ENCODE assay signal across 9 cellular contexts in the genomic region with DNA sequence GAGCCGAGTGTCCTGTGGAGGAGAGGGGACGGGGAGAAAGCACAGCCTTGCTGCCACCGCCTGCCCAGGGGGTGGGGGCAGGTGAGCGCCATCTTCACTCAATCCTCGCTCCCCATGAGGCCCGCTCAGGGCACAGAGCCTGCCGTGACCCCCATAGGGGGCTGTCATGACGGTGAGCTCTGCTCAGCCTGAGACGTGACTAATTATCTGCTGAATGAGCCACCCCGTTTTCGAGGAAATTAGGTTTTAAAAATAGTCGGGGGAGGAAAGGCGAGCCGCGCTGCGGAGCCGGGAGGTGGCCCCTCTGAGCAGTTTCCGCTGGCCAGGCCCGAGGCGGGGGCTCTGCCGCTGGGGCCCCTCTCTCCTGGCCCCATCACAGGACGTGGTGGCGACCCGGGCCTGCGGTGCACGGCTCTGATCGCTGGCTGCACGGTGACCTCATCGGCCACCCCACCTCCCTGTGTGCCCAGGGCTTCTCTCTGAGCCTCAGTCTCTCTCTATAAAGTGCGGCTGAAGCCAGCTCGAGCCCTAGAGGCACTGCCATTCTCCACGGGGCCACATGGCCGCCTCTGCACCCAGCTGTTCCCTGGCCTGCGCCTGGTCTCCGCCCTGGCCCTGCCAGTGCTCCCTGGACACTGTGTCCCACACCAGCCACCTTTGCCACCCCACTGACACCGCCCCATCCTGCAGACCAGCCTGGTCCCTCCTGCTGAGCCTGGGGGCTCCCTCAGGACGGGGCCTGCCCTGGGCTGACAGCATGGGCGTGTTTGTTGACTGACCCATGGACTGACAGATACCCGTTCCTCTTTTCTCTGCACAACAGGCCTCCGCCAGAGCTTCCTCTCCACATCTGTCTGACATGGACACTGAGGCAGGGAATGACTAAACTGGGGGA. TPM values are rescaled to one million over a fixed set of nuclear protein-coding genes. Genes with fewer than 3 reads are reported as not detected.
DNase-seq lines count a peak whose midpoint lies in the region; ATAC-seq, FAIRE-seq and TF ChIP-seq lines count a peak whose summit lies in the region.
"Had no signal": no experiment of that assay in that cellular context is flagged by ENCODE, and none has a peak within 500 bp of the region (broad histone marks: within the 10 kb centered on the region; RNA-seq: fewer than 3 reads in every experiment).

No MANE protein-coding gene starts in this region.

- H3K9me3 ChIP-seq in liver (ENCODE audit: control insufficient read depth in 4 of 4, low read length in 3 of 4): no peaks in the 10 kb centered on the region
- no peaks in the 10 kb centered on the region for H3K9me3 ChIP-seq in HepG2 (ENCODE audit: low read length)
- no peaks in the 10 kb centered on the region for H3K9me3 ChIP-seq in neural cell (ENCODE audit: low read length)

- no peaks in the 10 kb centered on the region for H3K27me3 ChIP-seq in liver (ENCODE audit: control insufficient read depth in 4 of 4, insufficient read depth in 4 of 4, low read length in 3 of 4)
- H3K27me3 ChIP-seq in HepG2 (ENCODE audit: control insufficient read depth in 1 of 2, insufficient read depth in 2 of 2, low read length in 2 of 2): no peaks in the 10 kb centered on the region
- H3K27me3 ChIP-seq in neural cell (ENCODE audit: insufficient read depth, low read depth, low read length): no peaks in the 10 kb centered on the region

- POLR2A ChIA-PET in HepG2 (lab: Yijun Ruan, JAX): interaction anchor here (0.6 kb wide), 1 partner anchor 43 kb away, joined by 3 read pairs; no protein-coding TSS in a partner anchor

- TF ChIP-seq EP300 in HepG2 (IDR thresholded peaks at IDR 0.05; ENCODE audit: low read depth in 2 of 2, low read length in 2 of 2): no peak
- TF ChIP-seq EP300 in HepG2 (CRISPR knock-in tag; IDR thresholded peaks at IDR 0.05; ENCODE audit: borderline replicate concordance): no peak
- TF ChIP-seq EP300 in neural cell (conservative IDR thresholded peaks at IDR 0.05; ENCODE audit: poor library complexity, severe bottlenecking): no peak

- 69% methylated on average over 40 of the region's 40 CpGs for WGBS in liver
- WGBS in HepG2 (ENCODE audit: low lambda C conversion rate): 88% methylated on average over 34 of the region's 40 CpGs

- H3K4me1 Mint-ChIP-seq in chondrocyte (ENCODE audit: low read depth): peaks cover 51% of the 10 kb centered on the region

- peak overlapping the region; percentile 54 to 69 for H3K27ac ChIP-seq in liver (ENCODE audit: low read depth in 1 of 2, low read length in 2 of 2)
- no peak overlapping the region for H3K27ac ChIP-seq in HepG2 (ENCODE audit: extremely low read length, insufficient read depth, low read length)
- peak overlapping the region; percentile 20 for H3K27ac ChIP-seq in neural cell (ENCODE audit: low read length)

- intact Hi-C loops in HepG2 (cut with micrococcal nuclease; ENCODE audit: unreplicated experiment) (no loop called here), left colon (cut with DNase I, micrococcal nuclease) (no loop called here)

- H4K20me1 ChIP-seq in HepG2 (ENCODE audit: insufficient read depth, low read length): no peaks in the 10 kb centered on the region
- no peaks in the 10 kb centered on the region for H4K20me1 ChIP-seq in neural cell (ENCODE audit: insufficient read depth)

- in situ Hi-C loops in HepG2 (cut with HindIII; ENCODE audit: extremely low pct_ligation_motif_present, low pct_unique_long_range_greater_than_20kb): no loop called here

- H3K36me3 Mint-ChIP-seq in chondrocyte (ENCODE audit: low read depth): no peaks in the 10 kb centered on the region

- no peak for TF ChIP-seq POLR2A in HepG2 (IDR thresholded peaks at IDR 0.05; ENCODE audit: insufficient read depth in 1 of 2, low read depth in 2 of 2, low read length in 2 of 2)

- H3K27ac Mint-ChIP-seq in chondrocyte (ENCODE audit: unreplicated experiment): peak overlapping the region; percentile 98

- TF ChIP-seq RAD21 in liver (IDR thresholded peaks at IDR 0.05): no peak
- no peak for TF ChIP-seq RAD21 in HepG2 (CRISPR knock-in tag; IDR thresholded peaks at IDR 0.05)
- TF ChIP-seq RAD21 in neural cell (conservative IDR thresholded peaks at IDR 0.05): no peak

- CTCF ChIA-PET in HepG2 (lab: Yijun Ruan, JAX; ENCODE audit: low intra/inter-chr PET ratio, low total read pairs): no interaction called here

- no peak for FAIRE-seq in HepG2 (lab: Jason Lieb, UNC)

- no peaks in the 10 kb centered on the region for H3K9me3 Mint-ChIP-seq in chondrocyte (ENCODE audit: low read depth)

- no TSS peak for BruUV-seq in HepG2 (replicated peaks; lab: Mats Ljungman, UMichigan)

- H3K4me3 ChIP-seq in liver (ENCODE audit: low read depth in 1 of 3, low read length in 3 of 3) (no peak overlapping the region), HepG2 (replicated peaks in 1 of 3; ENCODE audit: insufficient read depth in 1 of 3, low read depth in 2 of 3, low read length in 3 of 3) (no peak overlapping the region), neural cell (ENCODE audit: low read length) (peak overlapping the region; percentile 37)

- peak overlapping the region; percentile 66 for H3K4me3 Mint-ChIP-seq in chondrocyte (ENCODE audit: unreplicated experiment)

- H3F3A ChIP-seq in neural cell (ENCODE audit: insufficient read depth, low read length, poor library complexity, severe bottlenecking): no peaks in the 10 kb centered on the region

- TF ChIP-seq CTCF in liver (IDR thresholded peaks at IDR 0.05; ENCODE audit: low read depth, low read length, missing input control): no peak
- TF ChIP-seq CTCF in HepG2 (CRISPR knock-in tag; IDR thresholded peaks at IDR 0.05): no peak
- peak; percentile 68 for TF ChIP-seq CTCF in chondrocyte (IDR thresholded peaks at IDR 0.05)
- no peak for TF ChIP-seq CTCF in neural cell (IDR thresholded peaks at IDR 0.05; ENCODE audit: poor library complexity, severe bottlenecking)

- H3K4me1 ChIP-seq in liver (ENCODE audit: control insufficient read depth in 4 of 4, insufficient read depth in 4 of 4, low read length in 3 of 4) (no peaks in the 10 kb centered on the region), HepG2 (ENCODE audit: insufficient read depth, low read length) (peaks cover 21% of the 10 kb centered on the region)

- no peaks in the 10 kb centered on the region for H3K27me3 Mint-ChIP-seq in chondrocyte (ENCODE audit: low read depth)

- H3K36me3 ChIP-seq in liver (ENCODE audit: control insufficient read depth in 4 of 4, insufficient read depth in 3 of 4, low read depth in 1 of 4, low read length in 3 of 4) (peaks cover 0 to 2% (median 0%) of the 10 kb centered on the region in 4 donors), HepG2 (replicated peaks in 1 of 2; ENCODE audit: control insufficient read depth in 1 of 2, insufficient read depth in 2 of 2, low read length in 2 of 2) (no peaks in the 10 kb centered on the region; a peak in 2 of 5 replicates), neural cell (ENCODE audit: insufficient read depth, low read length) (no peaks in the 10 kb centered on the region)

- no peak overlapping the region for H2AFZ ChIP-seq in HepG2 (ENCODE audit: low read length)
- H2AFZ ChIP-seq in neural cell (ENCODE audit: low read depth, low read length): no peak overlapping the region

- H3K4me2 ChIP-seq in HepG2 (ENCODE audit: low read depth, low read length): no peak overlapping the region
- H3K4me2 ChIP-seq in neural cell (ENCODE audit: low read length): no peak overlapping the region

- no peak for DNase-seq in HepG2 (ENCODE audit: low spot score)
- no peak for DNase-seq in chondrocyte (ENCODE audit: low spot score)
- DNase-seq in amygdala (lab: John Stamatoyannopoulos, UW): no peak
- DNase-seq in left colon: no peak
- no peak for DNase-seq in putamen (ENCODE audit: low spot score)

- ATAC-seq in HepG2 (no peak), left colon (no peak), GM21825 (IDR thresholded peaks at IDR 0.05; ENCODE audit: unreplicated experiment) (no peak)

- H3K9ac ChIP-seq in liver (ENCODE audit: low read depth in 1 of 2, low read length in 2 of 2) (no peak overlapping the region), HepG2 (ENCODE audit: insufficient read depth, low read depth, low read length) (no peak overlapping the region), neural cell (ENCODE audit: low read length) (peak overlapping the region; percentile 42)

- H3K79me2 ChIP-seq in HepG2 (ENCODE audit: insufficient read depth, low read length) (no peaks in the 10 kb centered on the region), neural cell (replicated peaks; ENCODE audit: insufficient read depth, low read length) (peaks cover 4% of the 10 kb centered on the region)

- H3K9me2 ChIP-seq in neural cell (ENCODE audit: insufficient read depth, low read length): no peaks in the 10 kb centered on the region

RNA-seq across cellular contexts. Expression of gene PIP5K1C, which starts 28.3 kb away (rescaled TPM):
- total RNA-seq in liver: 1 to 10 TPM; 6.7 to 7.4 TPM
- 1 to 10 TPM; 1.8 to 5.4 TPM for polyA plus RNA-seq in liver
- 4.3 and 5.2 TPM in 2 replicates for total RNA-seq in HepG2 (2016; rRNA removed; fragmentation: Illumina TruSeq; extraction: Trizol)
- 7.1 TPM in 2 replicates for total RNA-seq in HepG2 (2016; cell fraction: cytosol; rRNA removed; fragmentation: Illumina TruSeq; extraction: Trizol; ENCODE audit: low read depth)
- total RNA-seq in HepG2 (2016; cell fraction: insoluble cytoplasmic fraction; rRNA removed; fragmentation: Illumina TruSeq; extraction: Trizol): 3.5 and 4.4 TPM in 2 replicates
- total RNA-seq in HepG2 (2016; cell fraction: membrane; rRNA removed; fragmentation: Illumina TruSeq; extraction: Trizol): 6.2 and 6.4 TPM in 2 replicates
- 3.7 and 4.3 TPM in 2 replicates for total RNA-seq in HepG2 (2016; cell fraction: nucleus; rRNA removed; fragmentation: Illumina TruSeq; extraction: Trizol)
- 3.6 and 4.8 TPM in 2 replicates for polyA plus RNA-seq in HepG2 (2011; rRNA removed)
- polyA plus RNA-seq in HepG2 (2011; cell fraction: cytosol; rRNA removed): 1.9 and 2.3 TPM in 2 replicates
- polyA plus RNA-seq in HepG2 (2011; cell fraction: nucleus; rRNA removed): 11.5 and 14.0 TPM in 2 replicates
- polyA plus RNA-seq in HepG2 (2012): 6.4 and 8.6 TPM in 2 replicates
- polyA plus RNA-seq in HepG2 (2016; cell fraction: cytosol; fragmentation: Illumina TruSeq; extraction: Trizol; ENCODE audit: low read depth): 0.99 and 1.0 TPM in 2 replicates
- 6.8 and 10.5 TPM in 2 replicates for polyA plus RNA-seq in HepG2 (2016; cell fraction: insoluble cytoplasmic fraction; fragmentation: Illumina TruSeq; extraction: Trizol; ENCODE audit: low read depth)
- 4.0 and 4.6 TPM in 2 replicates for polyA plus RNA-seq in HepG2 (2016; cell fraction: membrane; fragmentation: Illumina TruSeq; extraction: Trizol; ENCODE audit: low read depth)
- 16.9 and 17.1 TPM in 2 replicates for polyA plus RNA-seq in HepG2 (2016; cell fraction: nucleus; fragmentation: Illumina TruSeq; extraction: Trizol; ENCODE audit: insufficient read depth, low read depth)
- polyA minus RNA-seq in HepG2 (2011; rRNA and poly(A)+ RNA removed; ENCODE audit: low replicate concordance): 21.9 and 27.3 TPM in 2 replicates
- 6.3 and 12.3 TPM in 2 replicates for polyA minus RNA-seq in HepG2 (2011; cell fraction: cytosol; rRNA and poly(A)+ RNA removed)
- 5.9 and 6.3 TPM in 2 replicates for polyA minus RNA-seq in HepG2 (2011; cell fraction: nucleus; rRNA and poly(A)+ RNA removed)
- 81.0 to 98.4 TPM (median 85.5 TPM) in 3 replicates for total RNA-seq in chondrocyte
- 7.0 and 7.1 TPM in 2 replicates for polyA plus RNA-seq in neural cell
- 32.6 and 35.3 TPM in 2 replicates for polyA minus RNA-seq in neural cell
- 10 to 100 TPM; 25.1 to 33.1 TPM for total RNA-seq in left colon

RNA-seq across cellular contexts. Expression of gene TJP3, which starts 36.3 kb away (rescaled TPM):
- 1 to 10 TPM; 6.0 to 6.1 TPM for total RNA-seq in liver
- 1 to 10 TPM; 7.3 to 9.8 TPM for polyA plus RNA-seq in liver
- total RNA-seq in HepG2 (2016; rRNA removed; fragmentation: Illumina TruSeq; extraction: Trizol): 20.6 and 21.5 TPM in 2 replicates
- total RNA-seq in HepG2 (2016; cell fraction: cytosol; rRNA removed; fragmentation: Illumina TruSeq; extraction: Trizol; ENCODE audit: low read depth): 4.8 and 6.1 TPM in 2 replicates
- 12.8 and 26.0 TPM in 2 replicates for total RNA-seq in HepG2 (2016; cell fraction: insoluble cytoplasmic fraction; rRNA removed; fragmentation: Illumina TruSeq; extraction: Trizol)
- 6.5 and 7.3 TPM in 2 replicates for total RNA-seq in HepG2 (2016; cell fraction: membrane; rRNA removed; fragmentation: Illumina TruSeq; extraction: Trizol)
- total RNA-seq in HepG2 (2016; cell fraction: nucleus; rRNA removed; fragmentation: Illumina TruSeq; extraction: Trizol): 21.9 and 26.6 TPM in 2 replicates
- polyA plus RNA-seq in HepG2 (2011; rRNA removed): 2.3 and 3.3 TPM in 2 replicates
- 0.60 and 0.95 TPM in 2 replicates for polyA plus RNA-seq in HepG2 (2011; cell fraction: cytosol; rRNA removed)
- 7.0 and 7.9 TPM in 2 replicates for polyA plus RNA-seq in HepG2 (2011; cell fraction: nucleus; rRNA removed)
- polyA plus RNA-seq in HepG2 (2012): 5.3 and 9.8 TPM in 2 replicates
- 1.8 and 2.4 TPM in 2 replicates for polyA plus RNA-seq in HepG2 (2016; cell fraction: cytosol; fragmentation: Illumina TruSeq; extraction: Trizol; ENCODE audit: low read depth)
- polyA plus RNA-seq in HepG2 (2016; cell fraction: insoluble cytoplasmic fraction; fragmentation: Illumina TruSeq; extraction: Trizol; ENCODE audit: low read depth): 14.4 and 15.0 TPM in 2 replicates
- 3.0 and 3.4 TPM in 2 replicates for polyA plus RNA-seq in HepG2 (2016; cell fraction: membrane; fragmentation: Illumina TruSeq; extraction: Trizol; ENCODE audit: low read depth)
- 30.0 and 33.5 TPM in 2 replicates for polyA plus RNA-seq in HepG2 (2016; cell fraction: nucleus; fragmentation: Illumina TruSeq; extraction: Trizol; ENCODE audit: insufficient read depth, low read depth)
- polyA minus RNA-seq in HepG2 (2011; rRNA and poly(A)+ RNA removed; ENCODE audit: low replicate concordance): 4.2 and 4.7 TPM in 2 replicates
- polyA minus RNA-seq in HepG2 (2011; cell fraction: cytosol; rRNA and poly(A)+ RNA removed): 4.5 and 6.3 TPM in 2 replicates
- polyA minus RNA-seq in HepG2 (2011; cell fraction: nucleus; rRNA and poly(A)+ RNA removed): 3.5 and 6.6 TPM in 2 replicates
- total RNA-seq in chondrocyte: not detected in 3 replicates
- 0.15 TPM in 1 of 2 replicates, not detected in the other for polyA plus RNA-seq in neural cell
- 0.24 and 0.35 TPM in 2 replicates for polyA minus RNA-seq in neural cell
- 100 to 1,000 TPM; 297 to 343 TPM for total RNA-seq in left colon
- total RNA-seq: Daoy had no signal

RNA-seq across cellular contexts. Expression of gene CACTIN, which starts 45.3 kb away (rescaled TPM):
- total RNA-seq in liver (10 to 100 TPM; 12.7 to 13.2 TPM), HepG2 (2016; rRNA removed; fragmentation: Illumina TruSeq; extraction: Trizol) (11.1 and 16.6 TPM in 2 replicates), chondrocyte (18.6 to 22.0 TPM (median 19.5 TPM) in 3 replicates), left colon (10 to 100 TPM; 16.9 to 20.0 TPM)
- polyA plus RNA-seq in liver (1 to 10 TPM; 1.9 to 7.4 TPM), HepG2 (2011; rRNA removed) (10.0 and 11.5 TPM in 2 replicates), neural cell (21.4 and 26.6 TPM in 2 replicates)
- 2.8 and 3.1 TPM in 2 replicates for total RNA-seq in HepG2 (2016; cell fraction: cytosol; rRNA removed; fragmentation: Illumina TruSeq; extraction: Trizol; ENCODE audit: low read depth)
- 11.2 and 17.9 TPM in 2 replicates for total RNA-seq in HepG2 (2016; cell fraction: insoluble cytoplasmic fraction; rRNA removed; fragmentation: Illumina TruSeq; extraction: Trizol)
- 4.7 and 5.6 TPM in 2 replicates for total RNA-seq in HepG2 (2016; cell fraction: membrane; rRNA removed; fragmentation: Illumina TruSeq; extraction: Trizol)
- 9.0 and 11.6 TPM in 2 replicates for total RNA-seq in HepG2 (2016; cell fraction: nucleus; rRNA removed; fragmentation: Illumina TruSeq; extraction: Trizol)
- 6.6 and 11.2 TPM in 2 replicates for polyA plus RNA-seq in HepG2 (2011; cell fraction: cytosol; rRNA removed)
- polyA plus RNA-seq in HepG2 (2011; cell fraction: nucleus; rRNA removed): 31.8 and 41.5 TPM in 2 replicates
- 5.7 and 5.8 TPM in 2 replicates for polyA plus RNA-seq in HepG2 (2012)
- 1.7 and 1.8 TPM in 2 replicates for polyA plus RNA-seq in HepG2 (2016; cell fraction: cytosol; fragmentation: Illumina TruSeq; extraction: Trizol; ENCODE audit: low read depth)
- polyA plus RNA-seq in HepG2 (2016; cell fraction: insoluble cytoplasmic fraction; fragmentation: Illumina TruSeq; extraction: Trizol; ENCODE audit: low read depth): 10.2 and 13.0 TPM in 2 replicates
- 3.7 and 4.0 TPM in 2 replicates for polyA plus RNA-seq in HepG2 (2016; cell fraction: membrane; fragmentation: Illumina TruSeq; extraction: Trizol; ENCODE audit: low read depth)
- polyA plus RNA-seq in HepG2 (2016; cell fraction: nucleus; fragmentation: Illumina TruSeq; extraction: Trizol; ENCODE audit: insufficient read depth, low read depth): 28.6 and 30.2 TPM in 2 replicates
- 9.7 and 19.5 TPM in 2 replicates for polyA minus RNA-seq in HepG2 (2011; rRNA and poly(A)+ RNA removed; ENCODE audit: low replicate concordance)
- 5.0 and 5.2 TPM in 2 replicates for polyA minus RNA-seq in HepG2 (2011; cell fraction: cytosol; rRNA and poly(A)+ RNA removed)
- polyA minus RNA-seq in HepG2 (2011; cell fraction: nucleus; rRNA and poly(A)+ RNA removed): 5.3 and 5.7 TPM in 2 replicates
- 28.5 and 33.8 TPM in 2 replicates for polyA minus RNA-seq in neural cell

Comparison
In these comparisons a context has a peak if more than half of its experiments do, and no peak if none do; other contexts are left out.
1. RNA of gene TJP3, which starts 36.3 kb away (total RNA-seq): 297 to 343 TPM in left colon; 4.8 to 26.6 TPM in HepG2, 6.0 to 6.1 TPM in liver and not detected in chondrocyte; every median in the first group is over 10 times any median in the second.